8 cellular contexts compared by ENCODE assay signal in genomic region chr11:57762235-57762866, GRCh38. TPM values are rescaled to one million over a fixed set of nuclear protein-coding genes. Genes with fewer than 3 reads are reported as not detected.
DNase-seq lines count a peak whose midpoint lies in the region; TF ChIP-seq lines count a peak whose summit lies in the region.

No MANE protein-coding gene starts in this region.

- H3K9ac ChIP-seq in endodermal cell (ENCODE audit: extremely low read depth, low read length, poor library complexity, severe bottlenecking), result peak overlapping the region; percentile 96

- H3K9me3 ChIP-seq in BE2C, result no peaks in the 10 kb centered on the region
- H3K9me3 ChIP-seq in endodermal cell (ENCODE audit: control insufficient read depth, low read length), result no peaks in the 10 kb centered on the region
- no peaks in the 10 kb centered on the region for H3K9me3 ChIP-seq in effector memory CD4-positive, alpha-beta T cell (ENCODE audit: control insufficient read depth, low read length)

- TF ChIP-seq CTCF in BE2C (IDR thresholded peaks at IDR 0.05; ENCODE audit: low read depth, low read length) (no peak), endodermal cell (conservative IDR thresholded peaks at IDR 0.05) (no peak), nephron progenitor cell (IDR thresholded peaks at IDR 0.05) (no peak)

- H3K4me1 Mint-ChIP-seq in endodermal cell, result peaks cover 29% of the 10 kb centered on the region
- peaks cover 33% of the 10 kb centered on the region for H3K4me1 Mint-ChIP-seq in nephron progenitor cell

- H3K27ac ChIP-seq in endodermal cell (ENCODE audit: low read depth, low read length), result peak overlapping the region; percentile 80
- no peak overlapping the region for H3K27ac ChIP-seq in effector memory CD4-positive, alpha-beta T cell (ENCODE audit: insufficient read depth, low read length, poor library complexity, severe bottlenecking)

- H3K27me3 ChIP-seq in BE2C (no peaks in the 10 kb centered on the region), endodermal cell (ENCODE audit: control insufficient read depth, insufficient read depth, low read length, poor library complexity, severe bottlenecking) (no peaks in the 10 kb centered on the region)
- no peaks in the 10 kb centered on the region for H3K27me3 ChIP-seq in effector memory CD4-positive, alpha-beta T cell (replicated peaks; ENCODE audit: control insufficient read depth, insufficient read depth, low read length, poor library complexity, severe bottlenecking)

- DNase-seq in BE2C (no peak), NCI-H2171 treated with DMSO at 0.1 percent for 48 hours (lab: John Stamatoyannopoulos, UW) (peak; percentile 77), endodermal cell (no peak), nephron progenitor cell (no peak), dedifferentiated amniotic fluid mesenchymal stem cell (ENCODE audit: extremely low spot score) (no peak), KBM-7 (no peak), T-helper 9 cell (no peak)
- DNase-seq in effector memory CD4-positive, alpha-beta T cell, result no peak

- H3K27ac Mint-ChIP-seq in endodermal cell (peak overlapping the region; percentile 99), nephron progenitor cell (peak overlapping the region; percentile 84)

- H3K36me3 Mint-ChIP-seq in endodermal cell (ENCODE audit: low read depth) (peaks cover 9% of the 10 kb centered on the region), nephron progenitor cell (ENCODE audit: low read depth) (peaks cover 20% of the 10 kb centered on the region)

- H3K36me3 ChIP-seq in BE2C (no peaks in the 10 kb centered on the region), endodermal cell (ENCODE audit: control insufficient read depth, insufficient read depth, low read length) (peaks cover 4% of the 10 kb centered on the region)
- no peaks in the 10 kb centered on the region for H3K36me3 ChIP-seq in effector memory CD4-positive, alpha-beta T cell (ENCODE audit: control insufficient read depth, insufficient read depth, low read length)

- H3K4me1 ChIP-seq in BE2C (no peaks in the 10 kb centered on the region), endodermal cell (ENCODE audit: control insufficient read depth, insufficient read depth, low read length) (no peaks in the 10 kb centered on the region)
- no peaks in the 10 kb centered on the region for H3K4me1 ChIP-seq in effector memory CD4-positive, alpha-beta T cell (ENCODE audit: control insufficient read depth, insufficient read depth, low read length, poor library complexity, severe bottlenecking)

- H3K9me3 Mint-ChIP-seq in endodermal cell (no peaks in the 10 kb centered on the region), nephron progenitor cell (peaks cover 11% of the 10 kb centered on the region)

- WGBS in endodermal cell (ENCODE audit: insufficient coverage in 1 of 2, insufficient read length in 1 of 2), 2 experiments, result 0 to 1% methylated on average over 4 to 9 of the region's 9 CpGs

- in situ Hi-C loops in KBM-7 (cut with MboI; ENCODE audit: low pct_unique_long_range_greater_than_20kb, low sequenced_read_pairs), result no loop called here

- H3K4me3 Mint-ChIP-seq in endodermal cell (peak overlapping the region; percentile 85), nephron progenitor cell (peak overlapping the region; percentile 100)

- H3K4me3 ChIP-seq in BE2C (ENCODE audit: low read depth, low read length) (peak overlapping the region; percentile 91), endodermal cell (ENCODE audit: low read length) (peak overlapping the region; percentile 90)
- H3K4me3 ChIP-seq in effector memory CD4-positive, alpha-beta T cell (ENCODE audit: insufficient read depth, low read depth, low read length, poor library complexity, severe bottlenecking), result no peak overlapping the region

- H3K27me3 Mint-ChIP-seq in endodermal cell (ENCODE audit: insufficient read depth) (no peaks in the 10 kb centered on the region), nephron progenitor cell (ENCODE audit: low read depth, poor library complexity) (no peaks in the 10 kb centered on the region)

RNA-seq across cellular contexts. Expression of gene CTNND1, which starts 0.7 kb away (rescaled TPM):
- polyA plus RNA-seq in BE2C (2012; ENCODE audit: insufficient read depth, insufficient read length, low read depth), result 39.9 TPM
- total RNA-seq in endodermal cell, result 100 to 1,000 TPM; 190 to 216 TPM
- 144 TPM for polyA plus RNA-seq in endodermal cell (2013, experiment 1 of 2)
- polyA plus RNA-seq in endodermal cell (2013, experiment 2 of 2), result 136 TPM

RNA-seq across cellular contexts. Expression of gene BTBD18, which starts 10.7 kb away (rescaled TPM):
- not detected for polyA plus RNA-seq in BE2C (2012; ENCODE audit: insufficient read depth, insufficient read length, low read depth)
- not detected for total RNA-seq in endodermal cell
- polyA plus RNA-seq in endodermal cell (2013, experiment 1 of 2), result not detected
- polyA plus RNA-seq in endodermal cell (2013, experiment 2 of 2), result not detected

RNA-seq across cellular contexts. Expression of gene SELENOH, which starts 21.1 kb away (rescaled TPM):
- 58.1 TPM for polyA plus RNA-seq in BE2C (2012; ENCODE audit: insufficient read depth, insufficient read length, low read depth)
- total RNA-seq in endodermal cell, result 100 to 1,000 TPM; 213 to 226 TPM
- 154 TPM for polyA plus RNA-seq in endodermal cell (2013, experiment 1 of 2)
- 152 TPM for polyA plus RNA-seq in endodermal cell (2013, experiment 2 of 2)

RNA-seq across cellular contexts. Expression of gene TMX2, which starts 50.0 kb away (rescaled TPM):
- polyA plus RNA-seq in BE2C (2012; ENCODE audit: insufficient read depth, insufficient read length, low read depth), result 197 TPM
- 10 to 100 TPM; 67.6 to 79.2 TPM for total RNA-seq in endodermal cell
- polyA plus RNA-seq in endodermal cell (2013, experiment 1 of 2), result 72.3 TPM
- polyA plus RNA-seq in endodermal cell (2013, experiment 2 of 2), result 62.6 TPM

RNA-seq across cellular contexts. Expression of gene MED19, which starts 50.3 kb away (rescaled TPM):
- polyA plus RNA-seq in BE2C (2012; ENCODE audit: insufficient read depth, insufficient read length, low read depth), result 54.9 TPM
- 10 to 100 TPM; 18.5 TPM for total RNA-seq in endodermal cell
- 30.2 TPM for polyA plus RNA-seq in endodermal cell (2013, experiment 1 of 2)
- 28.0 TPM for polyA plus RNA-seq in endodermal cell (2013, experiment 2 of 2)
